25 cellular contexts compared by ENCODE assay signal in genomic region chr4:59240030-59240429, GRCh38.
"Had no signal": no experiment of that assay in that cellular context is flagged by ENCODE, and none has a peak within 500 bp of the region (broad histone marks: within the 10 kb centered on the region; RNA-seq: fewer than 3 reads in every experiment).

No MANE protein-coding gene starts in this region.

- H3K9ac ChIP-seq: parathyroid adenoma had no signal

- H3K27me3 Mint-ChIP-seq: naive thymus-derived CD8-positive, alpha-beta T cell; stimulated activated naive B cell treated with anti-CD40 and anti-IgM and Interleukin-4, amounts not matched to agents 10 μg/mL and 1 μg/mL and 100 μg/mL, for 72 hours; stimulated activated naive CD8-positive, alpha-beta T cell treated with anti-CD3 and anti-CD28 coated beads, Interleukin-15, amount 100 ng/mL, for 72 hours had no signal

- H3K36me3 Mint-ChIP-seq: naive thymus-derived CD8-positive, alpha-beta T cell; stimulated activated naive B cell treated with anti-CD40 and anti-IgM and Interleukin-4, amounts not matched to agents 10 μg/mL and 1 μg/mL and 100 μg/mL, for 72 hours had no signal

- H3K9me3 ChIP-seq: prostate gland, sigmoid colon, testis, upper lobe of right lung, vagina had no signal

- H3K27me3 ChIP-seq: foreskin keratinocyte, hepatocyte, right atrium auricular region, sigmoid colon, testis, tibial nerve, upper lobe of right lung, vagina had no signal

- H2AFZ ChIP-seq: hepatocyte, parathyroid adenoma had no signal

- H3K36me3 ChIP-seq: prostate gland, right atrium auricular region, sigmoid colon, tibial nerve, upper lobe of right lung, vagina had no signal

- ATAC-seq: foreskin keratinocyte; left lobe of liver; mucosa of descending colon; naive thymus-derived CD8-positive, alpha-beta T cell; stimulated activated naive B cell treated with anti-CD40 and anti-IgM and Interleukin-4, amounts not matched to agents 10 μg/mL and 1 μg/mL and 100 μg/mL, for 72 hours; stimulated activated naive CD8-positive, alpha-beta T cell treated with anti-CD3 and anti-CD28 coated beads, Interleukin-15, amount 100 ng/mL, for 72 hours; upper lobe of right lung had no signal

- H3K4me2 ChIP-seq: hepatocyte had no signal

- H3K27ac Mint-ChIP-seq: endodermal cell; naive thymus-derived CD8-positive, alpha-beta T cell; stimulated activated naive B cell treated with anti-CD40 and anti-IgM and Interleukin-4, amounts not matched to agents 10 μg/mL and 1 μg/mL and 100 μg/mL, for 72 hours; stimulated activated naive CD8-positive, alpha-beta T cell treated with anti-CD3 and anti-CD28 coated beads, Interleukin-15, amount 100 ng/mL, for 72 hours had no signal

- H3K4me3 ChIP-seq: coronary artery, hepatocyte, mucosa of descending colon, prostate gland, right atrium auricular region, sigmoid colon, skin epidermis, testis, tibial nerve, upper lobe of right lung, vagina had no signal

- DNase-seq: effector CD4-positive, alpha-beta T cell; endodermal cell; erythroblast; foreskin keratinocyte; head of caudate nucleus; mammary epithelial cell; mucosa of descending colon; naive thymus-derived CD8-positive, alpha-beta T cell; sigmoid colon; stimulated activated CD4-positive, alpha-beta T cell treated with anti-CD3 and anti-CD28 coated beads, Interleukin-2, amount 100 ng/mL, for 24 hours; stimulated activated CD4-positive, alpha-beta T cell treated with anti-CD3 and anti-CD28 coated beads, Interleukin-4, amount 100 ng/mL, for 4 hours; stimulated activated naive B cell treated with anti-CD40 and anti-IgM and Interleukin-4, amounts not matched to agents 10 μg/mL and 1 μg/mL and 100 μg/mL, for 72 hours; stimulated activated naive CD8-positive, alpha-beta T cell treated with anti-CD3 and anti-CD28 coated beads, Interleukin-15, amount 100 ng/mL, for 72 hours; testis; upper lobe of right lung had no signal

- H3K4me3 Mint-ChIP-seq: endodermal cell; naive thymus-derived CD8-positive, alpha-beta T cell; neural crest cell; stimulated activated naive B cell treated with anti-CD40 and anti-IgM and Interleukin-4, amounts not matched to agents 10 μg/mL and 1 μg/mL and 100 μg/mL, for 72 hours; stimulated activated naive CD8-positive, alpha-beta T cell treated with anti-CD3 and anti-CD28 coated beads, Interleukin-15, amount 100 ng/mL, for 72 hours had no signal

- H3K4me1 Mint-ChIP-seq: endodermal cell; naive thymus-derived CD8-positive, alpha-beta T cell; stimulated activated naive B cell treated with anti-CD40 and anti-IgM and Interleukin-4, amounts not matched to agents 10 μg/mL and 1 μg/mL and 100 μg/mL, for 72 hours; stimulated activated naive CD8-positive, alpha-beta T cell treated with anti-CD3 and anti-CD28 coated beads, Interleukin-15, amount 100 ng/mL, for 72 hours had no signal

- H3K4me1 ChIP-seq: foreskin keratinocyte, parathyroid adenoma, prostate gland, right atrium auricular region, sigmoid colon, testis, tibial nerve, upper lobe of right lung, vagina had no signal

- H3K79me2 ChIP-seq: hepatocyte, parathyroid adenoma had no signal

- H3K27ac ChIP-seq: coronary artery, foreskin keratinocyte, hepatocyte, parathyroid adenoma, prostate gland, right atrium auricular region, sigmoid colon, skin epidermis, testis, tibial nerve, upper lobe of right lung, vagina had no signal
